In the genomic region with DNA sequence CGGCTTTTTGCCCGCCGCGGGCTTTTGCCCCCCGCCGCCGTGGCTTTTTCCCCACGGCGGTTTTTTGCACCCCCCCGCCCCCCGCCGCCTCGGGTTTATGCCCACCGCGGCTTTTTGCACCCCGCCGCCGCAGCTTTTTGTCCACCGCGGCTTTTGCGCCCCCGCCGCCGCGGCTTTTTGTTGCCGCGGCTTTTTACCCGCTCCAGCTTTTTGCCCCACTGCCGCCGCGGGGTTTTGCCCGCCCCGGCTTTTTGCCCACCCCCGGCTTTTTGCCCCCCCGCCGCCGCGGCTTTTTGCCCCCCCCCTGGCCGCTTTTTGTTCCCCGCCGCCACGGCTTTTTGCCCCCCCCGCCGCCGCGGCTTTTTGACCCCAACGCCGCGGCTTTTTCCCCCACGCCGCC, we compare ENCODE assay signal across 8 cellular contexts.
DNase-seq lines count a peak whose midpoint lies in the region; ATAC-seq and TF ChIP-seq lines count a peak whose summit lies in the region.
"Not testable (repeated sequence)": the region's sequence is repeated elsewhere in the genome, so short reads cannot be mapped to it uniquely, and the experiment has no call there.

No MANE protein-coding gene starts in this region.

- not testable (repeated sequence) for ATAC-seq in gastroesophageal sphincter; left lung; stimulated activated effector memory CD8-positive, alpha-beta T cell treated with anti-CD3 and anti-CD28 coated beads, Interleukin-12 subunit alpha, Interleukin-12 subunit beta, amount 100 ng/mL, for 72 hours; aorta (ENCODE audit: low FRiP score)

- peak overlapping the region; percentile 62 for H3K4me2 ChIP-seq in SU-DHL-6 (ENCODE audit: low read depth, low read length, poor library complexity, severe bottlenecking)

- WGBS in gastroesophageal sphincter (ENCODE audit: low coverage in 1 of 2), 2 donors = 0 to 19% methylated on average over 10 to 21 of the region's 51 CpGs
- WGBS in aorta, 2 donors = 3% methylated on average over 42 to 51 of the region's 51 CpGs

- not testable (repeated sequence) for TF ChIP-seq EP300 in gastroesophageal sphincter (IDR thresholded peaks at IDR 0.05)

- H3K4me3 Mint-ChIP-seq in chondrocyte (ENCODE audit: unreplicated experiment); osteocyte (ENCODE audit: unreplicated experiment): not testable (repeated sequence)
- H3K4me3 Mint-ChIP-seq in stimulated activated effector memory CD8-positive, alpha-beta T cell treated with anti-CD3 and anti-CD28 coated beads, Interleukin-12 subunit alpha, Interleukin-12 subunit beta, amount 100 ng/mL, for 72 hours = peak overlapping the region; percentile 46

- DNase-seq in CD1c-positive myeloid dendritic cell (ENCODE audit: extremely low spot score) = peak; percentile 1
- DNase-seq in chondrocyte (ENCODE audit: low spot score) = peak; percentile 87
- peak; percentile 20 to 79 for DNase-seq in left lung
- peak; percentile 87 for DNase-seq in osteocyte (ENCODE audit: extremely low spot score, unreplicated experiment)
- DNase-seq in stimulated activated effector memory CD8-positive, alpha-beta T cell treated with anti-CD3 and anti-CD28 coated beads, Interleukin-12 subunit alpha, Interleukin-12 subunit beta, amount 100 ng/mL, for 72 hours (ENCODE audit: low spot score in 2 of 2) = not testable (repeated sequence)
- DNase-seq in aorta = peak; percentile 29 to 78

- not testable (repeated sequence) for H3K79me2 ChIP-seq in SU-DHL-6 (ENCODE audit: insufficient read depth, low read length)

- H3K27ac ChIP-seq in SU-DHL-6 (ENCODE audit: low read depth, low read length); gastroesophageal sphincter; left lung; aorta (ENCODE audit: low read depth in 1 of 2, low read length in 2 of 2): not testable (repeated sequence)

- H3K9me3 Mint-ChIP-seq in chondrocyte (ENCODE audit: low read depth); osteocyte (ENCODE audit: unreplicated experiment); stimulated activated effector memory CD8-positive, alpha-beta T cell treated with anti-CD3 and anti-CD28 coated beads, Interleukin-12 subunit alpha, Interleukin-12 subunit beta, amount 100 ng/mL, for 72 hours: not testable (repeated sequence)

- not testable (repeated sequence) for H3K9me2 ChIP-seq in SU-DHL-6 (replicated peaks; ENCODE audit: insufficient read depth, low read length)

- not testable (repeated sequence) for H3K27me3 ChIP-seq in SU-DHL-6 (ENCODE audit: low read length); aorta (ENCODE audit: control insufficient read depth in 1 of 2, insufficient read depth in 2 of 2, low read length in 1 of 2)
- H3K27me3 ChIP-seq in gastroesophageal sphincter = peaks cover 45% of the 10 kb centered on the region
- peaks cover 22 to 58% of the 10 kb centered on the region in 2 donors for H3K27me3 ChIP-seq in left lung

- not testable (repeated sequence) for H3K27ac Mint-ChIP-seq in chondrocyte (ENCODE audit: unreplicated experiment); osteocyte (ENCODE audit: unreplicated experiment)
- H3K27ac Mint-ChIP-seq in stimulated activated effector memory CD8-positive, alpha-beta T cell treated with anti-CD3 and anti-CD28 coated beads, Interleukin-12 subunit alpha, Interleukin-12 subunit beta, amount 100 ng/mL, for 72 hours = peak overlapping the region; percentile 74

- H4K20me1 ChIP-seq in SU-DHL-6 (ENCODE audit: low read depth, low read length) = not testable (repeated sequence)

- TF ChIP-seq POLR2A in gastroesophageal sphincter (IDR thresholded peaks at IDR 0.05) = not testable (repeated sequence)

- not testable (repeated sequence) for H3K36me3 ChIP-seq in SU-DHL-6 (ENCODE audit: low read length); gastroesophageal sphincter; left lung; aorta (ENCODE audit: control insufficient read depth in 1 of 2, insufficient read depth in 2 of 2, low read length in 1 of 2)

- H3K36me3 Mint-ChIP-seq in chondrocyte (ENCODE audit: low read depth); osteocyte (ENCODE audit: unreplicated experiment): not testable (repeated sequence)
- peaks cover 14% of the 10 kb centered on the region for H3K36me3 Mint-ChIP-seq in stimulated activated effector memory CD8-positive, alpha-beta T cell treated with anti-CD3 and anti-CD28 coated beads, Interleukin-12 subunit alpha, Interleukin-12 subunit beta, amount 100 ng/mL, for 72 hours

- not testable (repeated sequence) for H3K4me1 Mint-ChIP-seq in chondrocyte (ENCODE audit: low read depth); osteocyte (ENCODE audit: unreplicated experiment); stimulated activated effector memory CD8-positive, alpha-beta T cell treated with anti-CD3 and anti-CD28 coated beads, Interleukin-12 subunit alpha, Interleukin-12 subunit beta, amount 100 ng/mL, for 72 hours

- intact Hi-C loops in left lung (cut with DNase I); aorta (cut with DNase I): not testable (repeated sequence)

- H2AFZ ChIP-seq in SU-DHL-6 (ENCODE audit: low read depth, low read length, severe bottlenecking) = not testable (repeated sequence)

- not testable (repeated sequence) for H3K9me3 ChIP-seq in SU-DHL-6 (ENCODE audit: insufficient read depth, low read length); gastroesophageal sphincter; left lung; aorta (ENCODE audit: control insufficient read depth, low read length)

- H3K4me1 ChIP-seq in gastroesophageal sphincter = peaks cover 6 to 27% (median 16%) of the 10 kb centered on the region in 3 donors
- H3K4me1 ChIP-seq in left lung = peaks cover 8 to 12% of the 10 kb centered on the region in 2 donors
- H3K4me1 ChIP-seq in aorta (ENCODE audit: control insufficient read depth in 1 of 2, insufficient read depth in 2 of 2, low read length in 2 of 2) = not testable (repeated sequence)

- TF ChIP-seq CTCF in SU-DHL-6 (IDR thresholded peaks at IDR 0.05; ENCODE audit: insufficient read depth, low read length, poor library complexity, severe bottlenecking); chondrocyte (IDR thresholded peaks at IDR 0.05); gastroesophageal sphincter (IDR thresholded peaks at IDR 0.05); left lung (IDR thresholded peaks at IDR 0.05); osteocyte (IDR thresholded peaks at IDR 0.05): not testable (repeated sequence)

- H3F3A ChIP-seq in SU-DHL-6 (ENCODE audit: insufficient read depth) = not testable (repeated sequence)

- not testable (repeated sequence) for H3K9ac ChIP-seq in SU-DHL-6 (ENCODE audit: low read length)

- H3K27me3 Mint-ChIP-seq in chondrocyte (ENCODE audit: low read depth); osteocyte (ENCODE audit: unreplicated experiment): not testable (repeated sequence)

- H3K4me3 ChIP-seq in SU-DHL-6 (ENCODE audit: insufficient read depth, low read length, poor library complexity, severe bottlenecking) = not testable (repeated sequence)
- H3K4me3 ChIP-seq in gastroesophageal sphincter (peak overlapping the region; percentile 20 to 58), left lung (peak overlapping the region; percentile 23 to 39), aorta (ENCODE audit: low read length in 2 of 2) (peak overlapping the region; percentile 14 to 66)
